Comparison of ENCODE assay signal across 1 cellular context in genomic region chr6:33430991-33431879, GRCh38.
TF ChIP-seq lines count a peak whose summit lies in the region.

No MANE protein-coding gene starts in this region.

TF ChIP-seq in HepG2, 621 proteins besides CTCF, POLR2A, EP300 and RAD21 (continued from another document):
- TF ChIP-seq ZBTB25 (CRISPR knock-in tag; IDR thresholded peaks at IDR 0.05) (no peak), HINFP (CRISPR knock-in tag; IDR thresholded peaks at IDR 0.05; ENCODE audit: low read depth) (no peak), RFX1 (IDR thresholded peaks at IDR 0.05) (peak; percentile 54; the same call in 1 of the 2 replicates), THAP11 (CRISPR knock-in tag; IDR thresholded peaks at IDR 0.05) (0 out of 2 replicates have a peak, but pooled peaks have one; percentile 26), IKZF4 (CRISPR knock-in tag; IDR thresholded peaks at IDR 0.05; ENCODE audit: borderline replicate concordance, low read depth, not compliant biosample characterization) (no peak), TSC22D2 (CRISPR knock-in tag; IDR thresholded peaks at IDR 0.05; ENCODE audit: borderline replicate concordance) (no peak), CHCHD3 (CRISPR knock-in tag; IDR thresholded peaks at IDR 0.05) (no peak), NR2F1 (CRISPR knock-in tag; IDR thresholded peaks at IDR 0.05) (no peak), HNF4G (IDR thresholded peaks at IDR 0.05; ENCODE audit: borderline replicate concordance, low read depth, low read length) (0 out of 2 replicates have a peak, but pooled peaks have one; percentile 5), HNF4G (CRISPR knock-in tag; IDR thresholded peaks at IDR 0.05; ENCODE audit: borderline replicate concordance, low read depth) (no peak), ATAD3A (CRISPR knock-in tag; IDR thresholded peaks at IDR 0.05) (no peak), AHDC1 (CRISPR knock-in tag; IDR thresholded peaks at IDR 0.05; ENCODE audit: borderline replicate concordance) (no peak), ZBED4 (CRISPR knock-in tag; IDR thresholded peaks at IDR 0.05; ENCODE audit: borderline replicate concordance) (no peak)
